Comparison of ENCODE assay signal across 1 cellular context in the genomic region with DNA sequence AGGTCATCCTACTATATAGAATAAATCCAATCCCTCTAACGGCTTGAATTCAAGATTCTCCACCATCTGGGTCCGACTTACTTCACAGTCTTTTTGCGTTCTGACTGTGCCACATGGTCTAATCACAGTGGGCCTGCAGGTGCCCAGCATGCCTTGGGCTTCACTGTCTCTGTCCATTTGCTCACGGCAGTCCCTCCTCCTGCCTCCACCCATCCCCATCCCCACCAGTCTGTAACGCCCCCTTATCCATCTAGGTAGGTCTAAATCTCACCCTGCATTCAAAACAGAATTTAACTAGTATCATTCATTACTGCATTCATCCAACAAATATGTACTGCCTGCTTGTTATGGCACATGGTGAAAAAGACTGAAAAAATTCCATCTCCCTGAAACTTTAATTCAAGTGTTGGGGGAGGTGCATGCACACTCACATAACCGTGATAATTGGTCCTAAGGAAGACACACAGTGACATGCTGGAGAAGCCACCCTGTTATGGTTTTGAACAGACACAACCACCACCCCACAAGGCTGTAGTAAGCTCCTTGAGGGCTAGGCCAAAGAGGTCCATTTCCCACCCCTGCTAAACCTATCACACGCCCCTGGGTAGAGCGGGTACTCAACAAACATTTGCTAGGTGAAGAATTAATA.
TF ChIP-seq lines count a peak whose summit lies in the region.

No MANE protein-coding gene starts in this region.

TF ChIP-seq in H1, 55 proteins besides CTCF, POLR2A, EP300 and RAD21:
- no peak for TF ChIP-seq SIX5 (IDR thresholded peaks at IDR 0.05; ENCODE audit: low read depth, low read length)
- TF ChIP-seq MAFK (IDR thresholded peaks at IDR 0.05; ENCODE audit: low read depth, low read length) = no peak
- TF ChIP-seq HDAC6 (IDR thresholded peaks at IDR 0.05; ENCODE audit: low read depth, low read length) = no peak
- TF ChIP-seq USF2 (IDR thresholded peaks at IDR 0.05; ENCODE audit: low read length) = no peak
- TF ChIP-seq CHD2 (IDR thresholded peaks at IDR 0.05; ENCODE audit: low read length) = no peak
- TF ChIP-seq CHD1 (IDR thresholded peaks at IDR 0.05; ENCODE audit: low read depth, low read length) = no peak
- TF ChIP-seq EZH2 (IDR thresholded peaks at IDR 0.05; ENCODE audit: low read depth, low read length, severe bottlenecking) = no peak
- TF ChIP-seq RXRA (IDR thresholded peaks at IDR 0.05; ENCODE audit: insufficient read depth, low read depth, low read length) = no peak
- TF ChIP-seq, protein P1, sequence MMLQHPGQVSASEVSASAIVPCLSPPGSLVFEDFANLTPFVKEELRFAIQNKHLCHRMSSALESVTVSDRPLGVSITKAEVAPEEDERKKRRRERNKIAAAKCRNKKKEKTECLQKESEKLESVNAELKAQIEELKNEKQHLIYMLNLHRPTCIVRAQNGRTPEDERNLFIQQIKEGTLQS (IDR thresholded peaks at IDR 0.05; ENCODE audit: insufficient read depth, low read depth, low read length) = no peak
- TF ChIP-seq CEBPB (IDR thresholded peaks at IDR 0.05; ENCODE audit: low read depth, low read length) = no peak
- no peak for TF ChIP-seq HDAC2 (IDR thresholded peaks at IDR 0.05; ENCODE audit: borderline replicate concordance in 1 of 2, low read depth in 2 of 2, low read length in 2 of 2)
- no peak for TF ChIP-seq BACH1 (IDR thresholded peaks at IDR 0.05; ENCODE audit: low read length)
- TF ChIP-seq SP1 (IDR thresholded peaks at IDR 0.05; ENCODE audit: low read depth, low read length) = no peak
